Comparison of ENCODE assay signal across 8 cellular contexts in the genomic region with DNA sequence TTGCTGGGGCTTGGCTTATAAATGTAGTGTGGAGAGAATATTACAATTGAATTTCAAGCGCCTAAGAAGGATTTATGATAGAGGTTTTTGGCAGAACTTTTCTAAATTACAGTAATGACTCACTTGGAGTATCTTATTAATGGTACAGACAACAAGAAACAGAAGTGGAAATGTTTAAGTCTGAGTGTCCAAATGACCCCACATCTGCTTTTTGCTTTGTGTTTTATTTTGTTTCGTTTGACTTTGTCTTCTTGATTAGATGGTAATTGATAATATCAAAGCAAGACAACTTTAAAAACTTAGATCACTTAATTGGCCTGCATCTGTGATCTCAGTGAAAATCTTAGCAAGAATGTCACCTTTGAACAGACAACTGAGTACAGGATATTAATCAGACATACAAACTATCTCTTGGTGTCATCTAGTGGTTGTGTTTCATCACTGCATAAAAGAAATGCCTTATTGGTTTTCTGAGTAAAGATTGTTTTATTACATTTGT.
DNase-seq lines count a peak whose midpoint lies in the region; ATAC-seq lines count a peak whose summit lies in the region.

No MANE protein-coding gene starts in this region.

- DNase-seq in NCI-H1417 (lab: John Stamatoyannopoulos, UW) (peak; percentile 18 to 87 (median 32)), NCI-H1417 treated with DMSO at 0.1 percent for 48 hours (lab: John Stamatoyannopoulos, UW) (no peak), NCI-H2227 (lab: John Stamatoyannopoulos, UW; ENCODE audit: unreplicated experiment) (peak; percentile 64), dermis blood vessel endothelial cell (peak; percentile 1), superior temporal gyrus (ENCODE audit: extremely low spot score) (peak; percentile 31), iPS-NIHi7 (ENCODE audit: extremely low spot score) (no peak)
- DNase-seq in activated naive CD4-positive, alpha-beta T cell treated with anti-CD3 and anti-CD28 coated beads, Interleukin-2, amount 50 U/mL, for 16 hours, result no peak

- no peak for ATAC-seq in GM21367 (IDR thresholded peaks at IDR 0.05; ENCODE audit: unreplicated experiment)

Comparison
In these comparisons a context has a peak if more than half of its experiments do, and no peak if none do; other contexts are left out.
1. DNase-seq: peak in NCI-H1417 (3 of 3), NCI-H2227 (single experiment), dermis blood vessel endothelial cell (single experiment) and superior temporal gyrus (single experiment); none in NCI-H1417 treated with DMSO at 0.1 percent for 48 hours (single experiment), iPS-NIHi7 (single experiment) and activated naive CD4-positive, alpha-beta T cell treated with anti-CD3 and anti-CD28 coated beads, Interleukin-2, amount 50 U/mL, for 16 hours (single experiment).